Comparison of ENCODE assay signal across 12 cellular contexts in genomic region chr5:110790673-110791072, GRCh38. TPM values are rescaled to one million over a fixed set of nuclear protein-coding genes. Genes with fewer than 3 reads are reported as not detected.
DNase-seq lines count a peak whose midpoint lies in the region; ATAC-seq and TF ChIP-seq lines count a peak whose summit lies in the region.
"Had no signal": no experiment of that assay in that cellular context is flagged by ENCODE, and none has a peak within 500 bp of the region (broad histone marks: within the 10 kb centered on the region; RNA-seq: fewer than 3 reads in every experiment).

No MANE protein-coding gene starts in this region.

- no peaks in the 10 kb centered on the region for H3K9me2 ChIP-seq in SK-N-SH

- no peaks in the 10 kb centered on the region for H4K20me1 ChIP-seq in SK-N-SH (ENCODE audit: insufficient read depth)

- H3K4me3 Mint-ChIP-seq in glutamatergic neuron (ENCODE audit: unreplicated experiment): no peak overlapping the region
- H3K4me3 Mint-ChIP-seq: CD8-positive, alpha-beta T cell; T-helper 17 cell had no signal

- peak; percentile 78 for TF ChIP-seq RAD21 in SK-N-SH (IDR thresholded peaks at IDR 0.05; ENCODE audit: low read length)

- no peaks in the 10 kb centered on the region for H3K4me1 Mint-ChIP-seq in glutamatergic neuron (ENCODE audit: low read depth, unreplicated experiment)
- H3K4me1 Mint-ChIP-seq: T-helper 17 cell had no signal

- CTCF ChIA-PET in SK-N-SH (lab: Yijun Ruan, JAX): interaction anchor here (0.7 to 1.3 kb wide), 5 partner anchors 258 to 332 kb away, joined by 3 to 5 read pairs (median 4); partner anchors contain the start of gene WDR36

- no peak overlapping the region for H3K4me2 ChIP-seq in SK-N-SH

- H3K27ac Mint-ChIP-seq in glutamatergic neuron (ENCODE audit: unreplicated experiment): no peak overlapping the region
- H3K27ac Mint-ChIP-seq: CD8-positive, alpha-beta T cell; T-helper 17 cell had no signal

- no peaks in the 10 kb centered on the region for H3K79me2 ChIP-seq in SK-N-SH (ENCODE audit: insufficient read depth)

- peaks cover 0 to 14% (median 0%) of the 10 kb centered on the region in 11 donors for H3K9me3 ChIP-seq in heart right ventricle
- H3K9me3 ChIP-seq in right atrium auricular region: no peaks in the 10 kb centered on the region
- H3K9me3 ChIP-seq in SK-N-SH: no peaks in the 10 kb centered on the region
- H3K9me3 ChIP-seq: neutrophil had no signal

- H3K36me3 ChIP-seq in heart right ventricle (no peaks in the 10 kb centered on the region), right atrium auricular region (no peaks in the 10 kb centered on the region), SK-N-SH (replicated peaks in 1 of 2; ENCODE audit: control insufficient read depth in 1 of 2, insufficient read depth in 2 of 2, low read length in 1 of 2) (no peaks in the 10 kb centered on the region)
- H3K36me3 ChIP-seq: neutrophil had no signal

- H3K27ac ChIP-seq in heart right ventricle (no peak overlapping the region), right atrium auricular region (no peak overlapping the region), SK-N-SH (ENCODE audit: low read depth in 2 of 2, low read length in 1 of 2) (no peak overlapping the region)
- H3K27ac ChIP-seq: neutrophil had no signal

- H3K9ac ChIP-seq in SK-N-SH: no peak overlapping the region

- intact Hi-C loops in heart right ventricle (cut with DNase I): loop anchor here in 2 of 10 donors (2.0 to 5.0 kb wide), 2 partner anchors 272 kb away; no protein-coding TSS in a partner anchor

- H3K27me3 ChIP-seq in heart right ventricle (no peaks in the 10 kb centered on the region), right atrium auricular region (no peaks in the 10 kb centered on the region), SK-N-SH (ENCODE audit: insufficient read depth) (no peaks in the 10 kb centered on the region)
- H3K27me3 ChIP-seq: neutrophil had no signal

- no peak for TF ChIP-seq EP300 in SK-N-SH (IDR thresholded peaks at IDR 0.05; ENCODE audit: borderline replicate concordance in 1 of 2, low read depth in 1 of 2, low read length in 1 of 2)

- peak in 6 of 9 donors; percentile 25 to 55 (median 40) for TF ChIP-seq CTCF in heart right ventricle (IDR thresholded peaks at IDR 0.05)
- TF ChIP-seq CTCF in right atrium auricular region (IDR thresholded peaks at IDR 0.05): peak in 1 of 2 donors; percentile 35
- peak; percentile 56 for TF ChIP-seq CTCF in SK-N-SH (IDR thresholded peaks at IDR 0.05)
- TF ChIP-seq CTCF in glutamatergic neuron (IDR thresholded peaks at IDR 0.05; ENCODE audit: partially characterized antibody, unreplicated experiment): no peak

- POLR2A ChIA-PET in SK-N-SH (lab: Yijun Ruan, JAX): no interaction called here

- H3K4me1 ChIP-seq in heart right ventricle: no peaks in the 10 kb centered on the region
- no peaks in the 10 kb centered on the region for H3K4me1 ChIP-seq in right atrium auricular region
- H3K4me1 ChIP-seq in SK-N-SH (ENCODE audit: control insufficient read depth in 1 of 2, insufficient read depth in 2 of 2, low read depth in 1 of 2, low read length in 1 of 2): no peaks in the 10 kb centered on the region

- H3F3A ChIP-seq in SK-N-SH (replicated peaks; ENCODE audit: insufficient read depth): no peaks in the 10 kb centered on the region

- H3K9me3 Mint-ChIP-seq in glutamatergic neuron (ENCODE audit: unreplicated experiment): no peaks in the 10 kb centered on the region

- H3K36me3 Mint-ChIP-seq in glutamatergic neuron (ENCODE audit: unreplicated experiment): no peaks in the 10 kb centered on the region
- H3K36me3 Mint-ChIP-seq: CD8-positive, alpha-beta T cell had no signal

- H2AFZ ChIP-seq in SK-N-SH (ENCODE audit: low read depth): no peak overlapping the region

- H3K27me3 Mint-ChIP-seq in glutamatergic neuron (ENCODE audit: unreplicated experiment): no peaks in the 10 kb centered on the region

- 9 to 36% methylated on average over 1 of the region's 1 CpG for WGBS in heart right ventricle, 2 donors
- 22% methylated on average over 1 of the region's 1 CpG for WGBS in SK-N-SH (ENCODE audit: low lambda C conversion rate)

- H3K4me3 ChIP-seq in heart right ventricle: no peak overlapping the region
- H3K4me3 ChIP-seq in right atrium auricular region: no peak overlapping the region
- H3K4me3 ChIP-seq in SK-N-SH (ENCODE audit: low read depth in 2 of 2, low read length in 1 of 2): no peak overlapping the region

- no peak for ATAC-seq in heart right ventricle
- ATAC-seq: CD8-positive, alpha-beta T cell; T-helper 17 cell had no signal

- no peak for DNase-seq in heart right ventricle
- no peak for DNase-seq in right atrium auricular region (ENCODE audit: low spot score)
- DNase-seq in SK-N-SH: peak; percentile 4
- DNase-seq in foreskin melanocyte: peak; percentile 25
- DNase-seq in activated CD8-positive, alpha-beta memory T cell treated with anti-CD3 and anti-CD28 coated beads, Interleukin-2, amount 50 U/mL, for 48 hours: no peak
- no peak for DNase-seq in NCI-H2227 (lab: John Stamatoyannopoulos, UW; ENCODE audit: unreplicated experiment)
- DNase-seq in NCI-H774 (lab: John Stamatoyannopoulos, UW): no peak
- no peak for DNase-seq in glutamatergic neuron
- DNase-seq: CD8-positive, alpha-beta T cell; NCI-H2029; T-helper 17 cell had no signal

TF ChIP-seq in SK-N-SH, 30 proteins besides CTCF, POLR2A, EP300 and RAD21:
- peak; percentile 47 for TF ChIP-seq SMC3 (IDR thresholded peaks at IDR 0.05; ENCODE audit: low read depth, low read length)
- no peak for TF ChIP-seq EZH2phosphoT487 (IDR thresholded peaks at IDR 0.05; ENCODE audit: borderline replicate concordance, low read depth)
- no peak for TF ChIP-seq IRF3 (IDR thresholded peaks at IDR 0.05; ENCODE audit: low read depth, low read length)

RNA-seq across cellular contexts. Expression of gene SLC25A46, which starts 51.9 kb away (rescaled TPM):
- total RNA-seq in heart right ventricle (10 to 100 TPM; 54.1 to 69.3 (median 61.4) TPM), right atrium auricular region (10 to 100 TPM; 35.4 to 52.7 TPM), glutamatergic neuron (ENCODE audit: unreplicated experiment) (38.1 TPM)
- polyA plus RNA-seq in heart right ventricle (10 to 100 TPM; 10.5 to 21.8 TPM), SK-N-SH (2012; rRNA removed) (15.7 and 20.5 TPM in 2 replicates)
- 24.3 and 30.5 TPM in 2 replicates for polyA plus RNA-seq in SK-N-SH (2012; cell fraction: cytosol; rRNA removed)
- 11.0 and 21.2 TPM in 2 replicates for polyA plus RNA-seq in SK-N-SH (2012; cell fraction: nucleus; rRNA removed)

Comparison
In these comparisons a context has a peak if more than half of its experiments do, and no peak if none do; other contexts are left out.
1. DNase-seq: peak in SK-N-SH (single experiment) and foreskin melanocyte (single experiment); none in heart right ventricle (0 of 2), right atrium auricular region (single experiment), activated CD8-positive, alpha-beta memory T cell treated with anti-CD3 and anti-CD28 coated beads, Interleukin-2, amount 50 U/mL, for 48 hours (single experiment), NCI-H2227 (single experiment), NCI-H774 (single experiment) and glutamatergic neuron (single experiment).